ENCODE assay signal across 28 cellular contexts in the genomic region with DNA sequence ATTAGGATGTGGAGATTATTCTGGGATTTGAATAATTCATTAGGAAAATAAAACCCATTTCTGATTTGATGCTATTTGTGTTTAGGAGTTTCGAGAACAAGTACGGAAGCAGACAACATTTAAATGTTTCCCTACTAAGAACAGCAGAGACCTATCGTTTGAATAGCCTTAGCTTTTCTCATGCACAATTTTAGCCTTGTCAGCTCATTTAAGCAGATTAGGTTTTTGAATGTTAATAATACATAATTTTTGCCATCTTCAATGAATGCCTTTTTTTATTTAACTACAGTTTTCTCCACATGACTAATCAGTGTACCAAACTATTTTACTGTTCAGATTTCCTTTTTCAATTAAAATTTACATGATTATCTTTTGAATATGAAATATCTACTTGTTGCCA.
"Had no signal": no experiment of that assay in that cellular context is flagged by ENCODE, and none has a peak within 500 bp of the region (broad histone marks: within the 10 kb centered on the region; RNA-seq: fewer than 3 reads in every experiment).

No MANE protein-coding gene starts in this region.

- H2AFZ ChIP-seq: hepatocyte had no signal

- FAIRE-seq: endometrium, endothelial cell of umbilical vein, frontal cortex had no signal

- H3K4me3 ChIP-seq: colonic mucosa, coronary artery, dorsolateral prefrontal cortex, esophagus muscularis mucosa, esophagus squamous epithelium, gastrocnemius medialis, gastroesophageal sphincter, heart left ventricle, heart right ventricle, hepatocyte had no signal

- DNase-seq: colonic mucosa; cortex of kidney; dermis blood vessel endothelial cell; dorsolateral prefrontal cortex; effector CD4-positive, alpha-beta T cell; effector CD8-positive, alpha-beta T cell; effector memory CD4-positive, alpha-beta T cell; effector memory CD8-positive, alpha-beta T cell; endodermal cell; erythroblast; esophagus squamous epithelium; foreskin fibroblast; foreskin keratinocyte; foreskin melanocyte; gastrocnemius medialis; glutamatergic neuron; head of caudate nucleus; heart left ventricle; heart right ventricle had no signal

- H3K27me3 ChIP-seq: colonic mucosa, dorsolateral prefrontal cortex, esophagus muscularis mucosa, esophagus squamous epithelium, foreskin keratinocyte, gastrocnemius medialis, gastroesophageal sphincter, heart left ventricle, heart right ventricle, hepatocyte had no signal

- H3K9me3 ChIP-seq: colonic mucosa, gastrocnemius medialis had no signal

- H3K36me3 ChIP-seq: colonic mucosa, esophagus muscularis mucosa, esophagus squamous epithelium, gastrocnemius medialis, gastroesophageal sphincter, heart left ventricle, heart right ventricle had no signal

- H3K79me2 ChIP-seq: hepatocyte had no signal

- H3K4me2 ChIP-seq: hepatocyte had no signal

- H3K4me1 ChIP-seq: colonic mucosa, esophagus muscularis mucosa, esophagus squamous epithelium, foreskin keratinocyte, gastrocnemius medialis, gastroesophageal sphincter, heart left ventricle, heart right ventricle had no signal

- ATAC-seq: effector memory CD8-positive, alpha-beta T cell; esophagus mucosa; foreskin keratinocyte; gastrocnemius medialis; gastroesophageal sphincter; heart left ventricle; heart right ventricle had no signal

- H3K27ac ChIP-seq: colonic mucosa, coronary artery, dorsolateral prefrontal cortex, epithelial cell of prostate, esophagus muscularis mucosa, esophagus squamous epithelium, foreskin keratinocyte, gastrocnemius medialis, gastroesophageal sphincter, heart left ventricle, heart right ventricle, hepatocyte had no signal
